1 cellular context compared by ENCODE assay signal in genomic region chr21:34085129-34085528, GRCh38.
TF ChIP-seq lines count a peak whose summit lies in the region.

No MANE protein-coding gene starts in this region.

TF ChIP-seq in GM12891, 5 proteins besides CTCF, POLR2A, EP300 and RAD21:
- TF ChIP-seq POLR2AphosphoS5 (IDR thresholded peaks at IDR 0.05; ENCODE audit: low read depth, low read length) (no peak), TAF1 (IDR thresholded peaks at IDR 0.05; ENCODE audit: low read depth, low read length) (no peak), SPI1 (IDR thresholded peaks at IDR 0.05; ENCODE audit: low read depth, low read length) (no peak), PAX5 (IDR thresholded peaks at IDR 0.05; ENCODE audit: insufficient read depth, low read length, severe bottlenecking) (no peak), POU2F2 (IDR thresholded peaks at IDR 0.05; ENCODE audit: low read depth, low read length) (no peak)
